In the genomic region with DNA sequence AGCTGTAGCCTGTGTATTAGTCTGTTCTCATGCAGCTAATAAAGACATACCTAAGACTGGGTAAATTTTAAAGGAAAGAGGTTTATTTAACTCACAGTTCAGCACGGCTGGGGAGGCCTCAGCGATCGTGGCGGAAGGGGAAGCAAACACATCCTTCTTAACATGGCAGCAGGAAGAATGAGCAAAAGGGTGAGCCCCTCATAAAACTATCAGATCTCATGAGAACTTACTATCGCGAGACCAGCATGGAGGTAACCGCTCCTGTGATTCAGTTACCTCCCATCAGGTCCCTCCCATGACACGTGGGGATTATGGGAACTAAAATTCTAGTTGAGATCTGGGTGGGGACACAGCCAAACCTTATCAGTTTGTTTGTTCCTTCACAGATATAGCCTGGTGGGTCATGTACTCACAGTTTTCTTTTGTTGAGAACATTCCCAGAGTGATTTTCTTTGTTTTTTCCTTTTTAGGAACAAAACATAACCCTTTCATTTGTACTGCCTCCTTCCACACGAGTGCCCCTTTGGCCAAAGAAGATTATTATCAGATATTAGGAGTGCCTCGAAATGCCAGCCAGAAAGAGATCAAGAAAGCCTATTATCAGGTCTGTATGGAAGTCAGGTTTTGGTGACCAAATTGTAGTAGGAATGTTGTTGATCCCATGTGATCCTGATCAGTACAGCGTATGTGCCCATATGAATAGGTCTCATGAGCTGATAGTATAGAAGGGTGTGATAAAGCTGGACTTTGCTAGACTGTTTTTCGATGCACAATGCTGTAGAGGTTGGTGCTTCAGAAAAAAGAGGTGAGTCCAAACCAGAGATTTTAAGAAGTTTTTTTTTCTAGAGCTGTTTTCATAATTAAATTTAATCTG, we compare ENCODE assay signal across 1 cellular context.
TF ChIP-seq lines count a peak whose summit lies in the region.

No MANE protein-coding gene starts in this region.

TF ChIP-seq in K562, 482 proteins besides CTCF, POLR2A, EP300 and RAD21 (continued from another document and continues in another):
- no peak for TF ChIP-seq FOS (IDR thresholded peaks at IDR 0.05; ENCODE audit: extremely low read depth, insufficient read length)
- TF ChIP-seq CBFA2T3 (IDR thresholded peaks at IDR 0.05) = 0 out of 2 replicates have a peak, but pooled peaks have one; percentile 22
- TF ChIP-seq, protein P1, sequence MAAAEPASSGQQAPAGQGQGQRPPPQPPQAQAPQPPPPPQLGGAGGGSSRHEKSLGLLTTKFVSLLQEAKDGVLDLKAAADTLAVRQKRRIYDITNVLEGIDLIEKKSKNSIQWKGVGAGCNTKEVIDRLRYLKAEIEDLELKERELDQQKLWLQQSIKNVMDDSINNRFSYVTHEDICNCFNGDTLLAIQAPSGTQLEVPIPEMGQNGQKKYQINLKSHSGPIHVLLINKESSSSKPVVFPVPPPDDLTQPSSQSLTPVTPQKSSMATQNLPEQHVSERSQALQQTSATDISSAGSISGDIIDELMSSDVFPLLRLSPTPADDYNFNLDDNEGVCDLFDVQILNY (CRISPR knock-in tag; IDR thresholded peaks at IDR 0.05) = no peak
- no peak for TF ChIP-seq ZKSCAN3 (CRISPR knock-in tag; IDR thresholded peaks at IDR 0.05)
- TF ChIP-seq SNRNP70 (optimal IDR thresholded peaks at IDR 0.05; ENCODE audit: low read depth, low read length) = no peak
- TF ChIP-seq, protein P2, sequence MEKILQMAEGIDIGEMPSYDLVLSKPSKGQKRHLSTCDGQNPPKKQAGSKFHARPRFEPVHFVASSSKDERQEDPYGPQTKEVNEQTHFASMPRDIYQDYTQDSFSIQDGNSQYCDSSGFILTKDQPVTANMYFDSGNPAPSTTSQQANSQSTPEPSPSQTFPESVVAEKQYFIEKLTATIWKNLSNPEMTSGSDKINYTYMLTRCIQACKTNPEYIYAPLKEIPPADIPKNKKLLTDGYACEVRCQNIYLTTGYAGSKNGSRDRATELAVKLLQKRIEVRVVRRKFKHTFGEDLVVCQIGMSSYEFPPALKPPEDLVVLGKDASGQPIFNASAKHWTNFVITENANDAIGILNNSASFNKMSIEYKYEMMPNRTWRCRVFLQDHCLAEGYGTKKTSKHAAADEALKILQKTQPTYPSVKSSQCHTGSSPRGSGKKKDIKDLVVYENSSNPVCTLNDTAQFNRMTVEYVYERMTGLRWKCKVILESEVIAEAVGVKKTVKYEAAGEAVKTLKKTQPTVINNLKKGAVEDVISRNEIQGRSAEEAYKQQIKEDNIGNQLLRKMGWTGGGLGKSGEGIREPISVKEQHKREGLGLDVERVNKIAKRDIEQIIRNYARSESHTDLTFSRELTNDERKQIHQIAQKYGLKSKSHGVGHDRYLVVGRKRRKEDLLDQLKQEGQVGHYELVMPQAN (IDR thresholded peaks at IDR 0.05; ENCODE audit: borderline replicate concordance) = peak; percentile 23; the same call in 1 of the 2 replicates
- TF ChIP-seq, protein P3, sequence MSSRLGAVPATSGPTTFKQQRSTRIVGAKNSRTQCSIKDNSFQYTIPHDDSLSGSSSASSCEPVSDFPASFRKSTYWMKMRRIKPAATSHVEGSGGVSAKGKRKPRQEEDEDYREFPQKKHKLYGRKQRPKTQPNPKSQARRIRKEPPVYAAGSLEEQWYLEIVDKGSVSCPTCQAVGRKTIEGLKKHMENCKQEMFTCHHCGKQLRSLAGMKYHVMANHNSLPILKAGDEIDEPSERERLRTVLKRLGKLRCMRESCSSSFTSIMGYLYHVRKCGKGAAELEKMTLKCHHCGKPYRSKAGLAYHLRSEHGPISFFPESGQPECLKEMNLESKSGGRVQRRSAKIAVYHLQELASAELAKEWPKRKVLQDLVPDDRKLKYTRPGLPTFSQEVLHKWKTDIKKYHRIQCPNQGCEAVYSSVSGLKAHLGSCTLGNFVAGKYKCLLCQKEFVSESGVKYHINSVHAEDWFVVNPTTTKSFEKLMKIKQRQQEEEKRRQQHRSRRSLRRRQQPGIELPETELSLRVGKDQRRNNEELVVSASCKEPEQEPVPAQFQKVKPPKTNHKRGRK (tag; IDR thresholded peaks at IDR 0.05) = no peak
- TF ChIP-seq ARID2 (IDR thresholded peaks at IDR 0.05) = no peak
- TF ChIP-seq MTA3 (IDR thresholded peaks at IDR 0.05; ENCODE audit: borderline replicate concordance) = peak; percentile 59; the same call in 1 of the 2 replicates
- TF ChIP-seq SNIP1 (IDR thresholded peaks at IDR 0.05; ENCODE audit: low read depth) = no peak
- TF ChIP-seq MEIS2 (IDR thresholded peaks at IDR 0.05; ENCODE audit: partially characterized antibody) = peak; percentile 66
- no peak for TF ChIP-seq ZNF696 (CRISPR knock-in tag; conservative IDR thresholded peaks at IDR 0.05)
- TF ChIP-seq NR4A1 (CRISPR knock-in tag; IDR thresholded peaks at IDR 0.05) = no peak
- TF ChIP-seq NR4A1 (tag; IDR thresholded peaks at IDR 0.05) = no peak
- peak; percentile 25 for TF ChIP-seq GATAD2B (IDR thresholded peaks at IDR 0.05; ENCODE audit: borderline replicate concordance)
- TF ChIP-seq HDAC6 (IDR thresholded peaks at IDR 0.05; ENCODE audit: low read depth, low read length) = no peak
- TF ChIP-seq, protein P4, sequence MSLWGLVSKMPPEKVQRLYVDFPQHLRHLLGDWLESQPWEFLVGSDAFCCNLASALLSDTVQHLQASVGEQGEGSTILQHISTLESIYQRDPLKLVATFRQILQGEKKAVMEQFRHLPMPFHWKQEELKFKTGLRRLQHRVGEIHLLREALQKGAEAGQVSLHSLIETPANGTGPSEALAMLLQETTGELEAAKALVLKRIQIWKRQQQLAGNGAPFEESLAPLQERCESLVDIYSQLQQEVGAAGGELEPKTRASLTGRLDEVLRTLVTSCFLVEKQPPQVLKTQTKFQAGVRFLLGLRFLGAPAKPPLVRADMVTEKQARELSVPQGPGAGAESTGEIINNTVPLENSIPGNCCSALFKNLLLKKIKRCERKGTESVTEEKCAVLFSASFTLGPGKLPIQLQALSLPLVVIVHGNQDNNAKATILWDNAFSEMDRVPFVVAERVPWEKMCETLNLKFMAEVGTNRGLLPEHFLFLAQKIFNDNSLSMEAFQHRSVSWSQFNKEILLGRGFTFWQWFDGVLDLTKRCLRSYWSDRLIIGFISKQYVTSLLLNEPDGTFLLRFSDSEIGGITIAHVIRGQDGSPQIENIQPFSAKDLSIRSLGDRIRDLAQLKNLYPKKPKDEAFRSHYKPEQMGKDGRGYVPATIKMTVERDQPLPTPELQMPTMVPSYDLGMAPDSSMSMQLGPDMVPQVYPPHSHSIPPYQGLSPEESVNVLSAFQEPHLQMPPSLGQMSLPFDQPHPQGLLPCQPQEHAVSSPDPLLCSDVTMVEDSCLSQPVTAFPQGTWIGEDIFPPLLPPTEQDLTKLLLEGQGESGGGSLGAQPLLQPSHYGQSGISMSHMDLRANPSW (CRISPR knock-in tag; IDR thresholded peaks at IDR 0.05) = no peak
- TF ChIP-seq, protein P5, sequence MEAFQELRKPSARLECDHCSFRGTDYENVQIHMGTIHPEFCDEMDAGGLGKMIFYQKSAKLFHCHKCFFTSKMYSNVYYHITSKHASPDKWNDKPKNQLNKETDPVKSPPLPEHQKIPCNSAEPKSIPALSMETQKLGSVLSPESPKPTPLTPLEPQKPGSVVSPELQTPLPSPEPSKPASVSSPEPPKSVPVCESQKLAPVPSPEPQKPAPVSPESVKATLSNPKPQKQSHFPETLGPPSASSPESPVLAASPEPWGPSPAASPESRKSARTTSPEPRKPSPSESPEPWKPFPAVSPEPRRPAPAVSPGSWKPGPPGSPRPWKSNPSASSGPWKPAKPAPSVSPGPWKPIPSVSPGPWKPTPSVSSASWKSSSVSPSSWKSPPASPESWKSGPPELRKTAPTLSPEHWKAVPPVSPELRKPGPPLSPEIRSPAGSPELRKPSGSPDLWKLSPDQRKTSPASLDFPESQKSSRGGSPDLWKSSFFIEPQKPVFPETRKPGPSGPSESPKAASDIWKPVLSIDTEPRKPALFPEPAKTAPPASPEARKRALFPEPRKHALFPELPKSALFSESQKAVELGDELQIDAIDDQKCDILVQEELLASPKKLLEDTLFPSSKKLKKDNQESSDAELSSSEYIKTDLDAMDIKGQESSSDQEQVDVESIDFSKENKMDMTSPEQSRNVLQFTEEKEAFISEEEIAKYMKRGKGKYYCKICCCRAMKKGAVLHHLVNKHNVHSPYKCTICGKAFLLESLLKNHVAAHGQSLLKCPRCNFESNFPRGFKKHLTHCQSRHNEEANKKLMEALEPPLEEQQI (IDR thresholded peaks at IDR 0.05) = no peak
- no peak for TF ChIP-seq PRPF4 (IDR thresholded peaks at IDR 0.05; ENCODE audit: insufficient read depth, low read depth, low read length, poor library complexity, severe bottlenecking)
- TF ChIP-seq, protein P6, sequence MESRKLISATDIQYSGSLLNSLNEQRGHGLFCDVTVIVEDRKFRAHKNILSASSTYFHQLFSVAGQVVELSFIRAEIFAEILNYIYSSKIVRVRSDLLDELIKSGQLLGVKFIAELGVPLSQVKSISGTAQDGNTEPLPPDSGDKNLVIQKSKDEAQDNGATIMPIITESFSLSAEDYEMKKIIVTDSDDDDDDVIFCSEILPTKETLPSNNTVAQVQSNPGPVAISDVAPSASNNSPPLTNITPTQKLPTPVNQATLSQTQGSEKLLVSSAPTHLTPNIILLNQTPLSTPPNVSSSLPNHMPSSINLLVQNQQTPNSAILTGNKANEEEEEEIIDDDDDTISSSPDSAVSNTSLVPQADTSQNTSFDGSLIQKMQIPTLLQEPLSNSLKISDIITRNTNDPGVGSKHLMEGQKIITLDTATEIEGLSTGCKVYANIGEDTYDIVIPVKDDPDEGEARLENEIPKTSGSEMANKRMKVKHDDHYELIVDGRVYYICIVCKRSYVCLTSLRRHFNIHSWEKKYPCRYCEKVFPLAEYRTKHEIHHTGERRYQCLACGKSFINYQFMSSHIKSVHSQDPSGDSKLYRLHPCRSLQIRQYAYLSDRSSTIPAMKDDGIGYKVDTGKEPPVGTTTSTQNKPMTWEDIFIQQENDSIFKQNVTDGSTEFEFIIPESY (CRISPR knock-in tag; IDR thresholded peaks at IDR 0.05) = no peak
- no peak for TF ChIP-seq MED1 (CRISPR knock-in tag; IDR thresholded peaks at IDR 0.05; ENCODE audit: borderline replicate concordance)
- peak; percentile 33; the same call in 1 of the 2 replicates for TF ChIP-seq TAF7 (tag; IDR thresholded peaks at IDR 0.05)
- no peak for TF ChIP-seq NFE2L1 (tag; IDR thresholded peaks at IDR 0.05; ENCODE audit: borderline replicate concordance, low read depth)
- peak; percentile 88 for TF ChIP-seq POLR2B (IDR thresholded peaks at IDR 0.05; ENCODE audit: low read depth, partially characterized antibody)
- no peak for TF ChIP-seq KDM2B (CRISPR knock-in tag; IDR thresholded peaks at IDR 0.05)
- 0 out of 2 replicates have a peak, but pooled peaks have one; percentile 57 for TF ChIP-seq GTF2F1 (IDR thresholded peaks at IDR 0.05; ENCODE audit: low read depth, low read length)
- TF ChIP-seq TAF1 (IDR thresholded peaks at IDR 0.05; ENCODE audit: control insufficient read depth, extremely low read depth, insufficient read depth, low read length, severe bottlenecking) = peak; percentile 68
- TF ChIP-seq ESRRB (CRISPR knock-in tag; IDR thresholded peaks at IDR 0.05; ENCODE audit: borderline replicate concordance) = no peak
- no peak for TF ChIP-seq HNRNPH1 (optimal IDR thresholded peaks at IDR 0.05; ENCODE audit: low read depth, low read length)
- TF ChIP-seq, protein P7, sequence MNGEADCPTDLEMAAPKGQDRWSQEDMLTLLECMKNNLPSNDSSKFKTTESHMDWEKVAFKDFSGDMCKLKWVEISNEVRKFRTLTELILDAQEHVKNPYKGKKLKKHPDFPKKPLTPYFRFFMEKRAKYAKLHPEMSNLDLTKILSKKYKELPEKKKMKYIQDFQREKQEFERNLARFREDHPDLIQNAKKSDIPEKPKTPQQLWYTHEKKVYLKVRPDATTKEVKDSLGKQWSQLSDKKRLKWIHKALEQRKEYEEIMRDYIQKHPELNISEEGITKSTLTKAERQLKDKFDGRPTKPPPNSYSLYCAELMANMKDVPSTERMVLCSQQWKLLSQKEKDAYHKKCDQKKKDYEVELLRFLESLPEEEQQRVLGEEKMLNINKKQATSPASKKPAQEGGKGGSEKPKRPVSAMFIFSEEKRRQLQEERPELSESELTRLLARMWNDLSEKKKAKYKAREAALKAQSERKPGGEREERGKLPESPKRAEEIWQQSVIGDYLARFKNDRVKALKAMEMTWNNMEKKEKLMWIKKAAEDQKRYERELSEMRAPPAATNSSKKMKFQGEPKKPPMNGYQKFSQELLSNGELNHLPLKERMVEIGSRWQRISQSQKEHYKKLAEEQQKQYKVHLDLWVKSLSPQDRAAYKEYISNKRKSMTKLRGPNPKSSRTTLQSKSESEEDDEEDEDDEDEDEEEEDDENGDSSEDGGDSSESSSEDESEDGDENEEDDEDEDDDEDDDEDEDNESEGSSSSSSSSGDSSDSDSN (IDR thresholded peaks at IDR 0.05; ENCODE audit: borderline replicate concordance in 1 of 2, low read depth in 2 of 2, low read length in 2 of 2) = no peak
- peak; percentile 85 for TF ChIP-seq KDM5B (IDR thresholded peaks at IDR 0.05; ENCODE audit: insufficient replicate concordance, low read depth, low read length)
- TF ChIP-seq, protein P8, sequence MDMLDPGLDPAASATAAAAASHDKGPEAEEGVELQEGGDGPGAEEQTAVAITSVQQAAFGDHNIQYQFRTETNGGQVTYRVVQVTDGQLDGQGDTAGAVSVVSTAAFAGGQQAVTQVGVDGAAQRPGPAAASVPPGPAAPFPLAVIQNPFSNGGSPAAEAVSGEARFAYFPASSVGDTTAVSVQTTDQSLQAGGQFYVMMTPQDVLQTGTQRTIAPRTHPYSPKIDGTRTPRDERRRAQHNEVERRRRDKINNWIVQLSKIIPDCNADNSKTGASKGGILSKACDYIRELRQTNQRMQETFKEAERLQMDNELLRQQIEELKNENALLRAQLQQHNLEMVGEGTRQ (CRISPR knock-in tag; IDR thresholded peaks at IDR 0.05) = peak; percentile 71
- TF ChIP-seq CBFA2T2 (conservative IDR thresholded peaks at IDR 0.05) = no peak
- TF ChIP-seq, protein P9, sequence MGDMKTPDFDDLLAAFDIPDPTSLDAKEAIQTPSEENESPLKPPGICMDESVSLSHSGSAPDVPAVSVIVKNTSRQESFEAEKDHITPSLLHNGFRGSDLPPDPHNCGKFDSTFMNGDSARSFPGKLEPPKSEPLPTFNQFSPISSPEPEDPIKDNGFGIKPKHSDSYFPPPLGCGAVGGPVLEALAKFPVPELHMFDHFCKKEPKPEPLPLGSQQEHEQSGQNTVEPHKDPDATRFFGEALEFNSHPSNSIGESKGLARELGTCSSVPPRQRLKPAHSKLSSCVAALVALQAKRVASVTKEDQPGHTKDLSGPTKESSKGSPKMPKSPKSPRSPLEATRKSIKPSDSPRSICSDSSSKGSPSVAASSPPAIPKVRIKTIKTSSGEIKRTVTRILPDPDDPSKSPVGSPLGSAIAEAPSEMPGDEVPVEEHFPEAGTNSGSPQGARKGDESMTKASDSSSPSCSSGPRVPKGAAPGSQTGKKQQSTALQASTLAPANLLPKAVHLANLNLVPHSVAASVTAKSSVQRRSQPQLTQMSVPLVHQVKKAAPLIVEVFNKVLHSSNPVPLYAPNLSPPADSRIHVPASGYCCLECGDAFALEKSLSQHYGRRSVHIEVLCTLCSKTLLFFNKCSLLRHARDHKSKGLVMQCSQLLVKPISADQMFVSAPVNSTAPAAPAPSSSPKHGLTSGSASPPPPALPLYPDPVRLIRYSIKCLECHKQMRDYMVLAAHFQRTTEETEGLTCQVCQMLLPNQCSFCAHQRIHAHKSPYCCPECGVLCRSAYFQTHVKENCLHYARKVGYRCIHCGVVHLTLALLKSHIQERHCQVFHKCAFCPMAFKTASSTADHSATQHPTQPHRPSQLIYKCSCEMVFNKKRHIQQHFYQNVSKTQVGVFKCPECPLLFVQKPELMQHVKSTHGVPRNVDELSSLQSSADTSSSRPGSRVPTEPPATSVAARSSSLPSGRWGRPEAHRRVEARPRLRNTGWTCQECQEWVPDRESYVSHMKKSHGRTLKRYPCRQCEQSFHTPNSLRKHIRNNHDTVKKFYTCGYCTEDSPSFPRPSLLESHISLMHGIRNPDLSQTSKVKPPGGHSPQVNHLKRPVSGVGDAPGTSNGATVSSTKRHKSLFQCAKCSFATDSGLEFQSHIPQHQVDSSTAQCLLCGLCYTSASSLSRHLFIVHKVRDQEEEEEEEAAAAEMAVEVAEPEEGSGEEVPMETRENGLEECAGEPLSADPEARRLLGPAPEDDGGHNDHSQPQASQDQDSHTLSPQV (IDR thresholded peaks at IDR 0.05) = peak; percentile 76
